In the genomic region with DNA sequence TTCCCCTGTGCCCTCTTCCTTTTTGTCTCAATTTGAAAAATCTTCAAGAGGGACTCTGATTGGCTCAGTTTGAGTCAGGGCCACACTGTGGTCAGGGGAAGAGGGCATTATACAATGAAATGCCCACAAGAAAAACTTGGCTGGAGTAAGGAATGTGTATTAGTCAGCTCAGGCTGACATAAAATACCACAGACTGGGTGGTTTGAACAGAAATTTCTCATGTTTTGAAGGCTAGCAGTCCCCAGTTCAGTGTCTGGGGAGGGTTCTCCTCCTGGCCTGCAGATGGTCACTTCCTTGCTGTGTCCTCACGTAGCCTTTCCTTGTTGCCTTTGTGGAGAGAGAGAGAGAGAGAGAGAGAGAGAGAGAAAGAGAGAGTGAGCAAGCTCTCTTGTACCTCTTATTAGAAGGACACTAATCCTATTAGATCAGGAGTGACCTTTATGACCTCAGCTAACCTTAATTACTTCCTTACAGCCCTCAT, we compare ENCODE assay signal across 10 cellular contexts. TPM values are rescaled to one million over a fixed set of nuclear protein-coding genes. Genes with fewer than 3 reads are reported as not detected.
DNase-seq lines count a peak whose midpoint lies in the region; ATAC-seq and TF ChIP-seq lines count a peak whose summit lies in the region.
"Had no signal": no experiment of that assay in that cellular context is flagged by ENCODE, and none has a peak within 500 bp of the region (broad histone marks: within the 10 kb centered on the region; RNA-seq: fewer than 3 reads in every experiment).

No MANE protein-coding gene starts in this region.

- H3K27ac ChIP-seq in breast epithelium (no peak overlapping the region), aorta (ENCODE audit: low read depth in 1 of 2, low read length in 2 of 2) (peak overlapping the region; percentile 90 to 95)
- H3K27ac ChIP-seq: 22Rv1 had no signal

- BruUV-seq in MCF 10A (replicated peaks; lab: Mats Ljungman, UMichigan) = no TSS peak

- H3K9me3 Mint-ChIP-seq in MCF 10A (ENCODE audit: unreplicated experiment) = no peaks in the 10 kb centered on the region

- peak overlapping the region; percentile 37 for H3K27ac Mint-ChIP-seq in MCF 10A (ENCODE audit: low read depth, unreplicated experiment)
- H3K27ac Mint-ChIP-seq in T-helper 17 cell = no peak overlapping the region

- peak; percentile 44 for DNase-seq in MCF 10A (ENCODE audit: unreplicated experiment)
- no peak for DNase-seq in breast epithelium (ENCODE audit: low spot score in 2 of 2)
- DNase-seq in brain pericyte (ENCODE audit: low read depth, low spot score) = peak; percentile 59
- DNase-seq in iris pigment epithelial cell (ENCODE audit: low read depth) = peak; percentile 87
- peak in 1 of 2 donors; percentile 54 for DNase-seq in aorta
- DNase-seq in T-helper 17 cell = no peak
- no peak for DNase-seq in activated naive CD4-positive, alpha-beta T cell treated with Interleukin-2 at 50 U/mL for 16 hours
- DNase-seq: NCI-H187 had no signal

- no peak overlapping the region for H3K4me3 ChIP-seq in breast epithelium
- no peak overlapping the region for H3K4me3 ChIP-seq in aorta (ENCODE audit: low read length in 2 of 2)

- H3K27me3 Mint-ChIP-seq in MCF 10A (ENCODE audit: insufficient read depth, unreplicated experiment) = no peaks in the 10 kb centered on the region
- H3K27me3 Mint-ChIP-seq in T-helper 17 cell = no peaks in the 10 kb centered on the region

- peak; percentile 61 for ATAC-seq in aorta (ENCODE audit: low FRiP score)
- ATAC-seq in T-helper 17 cell = no peak
- no peak for ATAC-seq in HG02840 (IDR thresholded peaks at IDR 0.05; ENCODE audit: low FRiP score, unreplicated experiment)

- H3K36me3 ChIP-seq in breast epithelium (no peaks in the 10 kb centered on the region), aorta (ENCODE audit: control insufficient read depth in 1 of 2, insufficient read depth in 2 of 2, low read length in 1 of 2) (no peaks in the 10 kb centered on the region)

- H3K4me1 Mint-ChIP-seq in MCF 10A (ENCODE audit: insufficient read depth, unreplicated experiment) (peaks cover 8% of the 10 kb centered on the region), T-helper 17 cell (no peaks in the 10 kb centered on the region)

- H3K36me3 Mint-ChIP-seq in MCF 10A (ENCODE audit: insufficient read depth, unreplicated experiment) (no peaks in the 10 kb centered on the region), T-helper 17 cell (ENCODE audit: low read depth) (no peaks in the 10 kb centered on the region)

- H3K4me1 ChIP-seq in breast epithelium (no peaks in the 10 kb centered on the region), aorta (ENCODE audit: control insufficient read depth in 1 of 2, insufficient read depth in 2 of 2, low read length in 2 of 2) (peaks cover 3 to 5% of the 10 kb centered on the region in 2 donors)

- H3K9me3 ChIP-seq in breast epithelium = no peaks in the 10 kb centered on the region
- no peaks in the 10 kb centered on the region for H3K9me3 ChIP-seq in aorta (ENCODE audit: control insufficient read depth, low read length)
- H3K9me3 ChIP-seq in T-helper 17 cell (ENCODE audit: control insufficient read depth, low read length, poor library complexity, severe bottlenecking) = no peaks in the 10 kb centered on the region

- TF ChIP-seq CTCF in MCF 10A (IDR thresholded peaks at IDR 0.05; ENCODE audit: unreplicated experiment) (no peak), breast epithelium (IDR thresholded peaks at IDR 0.05) (no peak)

- WGBS in aorta, 2 donors = 0 to 2% methylated on average over 1 of the region's 1 CpG

- CTCF ChIA-PET in MCF 10A (lab: Yijun Ruan, JAX) = interaction anchor here (0.7 to 1.1 kb wide), 3 partner anchors 8 to 116 kb away, joined by 3 to 4 read pairs (median 4); no protein-coding TSS in a partner anchor

- H3K4me3 Mint-ChIP-seq in MCF 10A (ENCODE audit: unreplicated experiment) = no peak overlapping the region
- no peak overlapping the region for H3K4me3 Mint-ChIP-seq in T-helper 17 cell

- POLR2A ChIA-PET in MCF 10A (lab: Yijun Ruan, JAX) = interaction anchor here (0.7 kb wide), 1 partner anchor 158 kb away, joined by 3 read pairs; no protein-coding TSS in a partner anchor

- H3K27me3 ChIP-seq in breast epithelium (no peaks in the 10 kb centered on the region), aorta (ENCODE audit: control insufficient read depth in 1 of 2, insufficient read depth in 2 of 2, low read length in 1 of 2) (no peaks in the 10 kb centered on the region)

- TF ChIP-seq POLR2A in breast epithelium (IDR thresholded peaks at IDR 0.05) = no peak

- intact Hi-C loops in MCF 10A (cut with micrococcal nuclease) = no loop called here
- intact Hi-C loops in breast epithelium (cut with DNase I; ENCODE audit: low total_unique reads) = no loop called here
- intact Hi-C loops in aorta (cut with DNase I) = no loop called here

RNA-seq across cellular contexts. Expression of gene FAM13C, which starts 25.6 kb away (rescaled TPM):
- total RNA-seq in MCF 10A (2022) (not detected in 2 replicates), breast epithelium (10 to 100 TPM in 2 of 3 donors, 1 to 10 TPM in 1; 6.9 to 17.8 (median 13.9) TPM), aorta (10 to 100 TPM in 1 of 2 donors, 1 to 10 TPM in 1; 8.1 to 49.7 TPM), T-helper 17 cell (not detected)
- polyA plus RNA-seq in aorta = 10 to 100 TPM in 1 of 2 donors, 1 to 10 TPM in 1; 7.4 to 16.3 TPM

Comparison
In these comparisons a context has a peak if more than half of its experiments do, and no peak if none do; other contexts are left out.
1. DNase-seq: peak in MCF 10A (single experiment), brain pericyte (single experiment) and iris pigment epithelial cell (single experiment); none in breast epithelium (0 of 2), T-helper 17 cell (0 of 3) and activated naive CD4-positive, alpha-beta T cell treated with Interleukin-2 at 50 U/mL for 16 hours (single experiment).
2. H3K27ac ChIP-seq: peak in aorta (2 of 2); none in breast epithelium (0 of 2).